Comparison of ENCODE assay signal across 8 cellular contexts in genomic region chr4:825969-826330, GRCh38. TPM values are rescaled to one million over a fixed set of nuclear protein-coding genes. Genes with fewer than 3 reads are reported as not detected.
DNase-seq lines count a peak whose midpoint lies in the region; ATAC-seq, FAIRE-seq and TF ChIP-seq lines count a peak whose summit lies in the region.

Gene CPLX1, minus strand, starts transcription at chr4:826129. Its CDS starts 1,607 bp downstream, at chr4:824522.

- H3K27ac Mint-ChIP-seq in chondrocyte (ENCODE audit: unreplicated experiment) = no peak within 1 kb of the TSS

- H3K36me3 ChIP-seq in OCI-LY1 (ENCODE audit: insufficient read depth, low read length) (no peaks in the 10 kb centered on the region), small intestine (ENCODE audit: control insufficient read depth in 2 of 2, insufficient read depth in 2 of 2, low read length in 2 of 2) (no peaks in the 10 kb centered on the region)

- H3K4me1 Mint-ChIP-seq in chondrocyte (ENCODE audit: low read depth) = no peaks in the 10 kb centered on the region

- peak within 1 kb of the TSS; percentile 48 for H3K4me2 ChIP-seq in OCI-LY1 (ENCODE audit: low read length)

- ATAC-seq in GM18873 (IDR thresholded peaks at IDR 0.05; ENCODE audit: low FRiP score, unreplicated experiment) = no peak

- H3K9me3 ChIP-seq in OCI-LY1 (ENCODE audit: low read length) (no peaks in the 10 kb centered on the region), small intestine (ENCODE audit: control insufficient read depth, low read depth) (no peaks in the 10 kb centered on the region)

- H3K27me3 ChIP-seq in OCI-LY1 (ENCODE audit: insufficient read depth, low read length) (no peaks in the 10 kb centered on the region), small intestine (ENCODE audit: control insufficient read depth in 2 of 2, insufficient read depth in 2 of 2, low read length in 2 of 2) (peaks cover 11 to 31% of the 10 kb centered on the region in 2 donors)

- H3K9me2 ChIP-seq in OCI-LY1 (ENCODE audit: low read depth, low read length) = no peaks in the 10 kb centered on the region

- WGBS in small intestine, 3 donors = 0 to 2% (median 0%) methylated on average over 3 to 48 of the region's 61 CpGs

- no peaks in the 10 kb centered on the region for H4K20me1 ChIP-seq in OCI-LY1 (ENCODE audit: insufficient read depth, low read length)

- no peak within 1 kb of the TSS for H3K27ac ChIP-seq in OCI-LY1 (ENCODE audit: low read depth, low read length, poor library complexity, severe bottlenecking)
- no peak within 1 kb of the TSS for H3K27ac ChIP-seq in small intestine (ENCODE audit: low read depth in 1 of 2, low read length in 1 of 2)

- FAIRE-seq in small intestine (lab: Jason Lieb, UNC) = no peak

- TF ChIP-seq CTCF in OCI-LY1 (IDR thresholded peaks at IDR 0.05; ENCODE audit: low read length) = no peak
- no peak for TF ChIP-seq CTCF in fibroblast of villous mesenchyme (IDR thresholded peaks at IDR 0.05; ENCODE audit: insufficient read depth, low read depth, low read length)
- no peak for TF ChIP-seq CTCF in chondrocyte (IDR thresholded peaks at IDR 0.05)

- no peak within 1 kb of the TSS for H2AFZ ChIP-seq in OCI-LY1 (ENCODE audit: low read length)

- no peak within 1 kb of the TSS for H3K4me3 Mint-ChIP-seq in chondrocyte (ENCODE audit: unreplicated experiment)

- peak; percentile 27 for DNase-seq in activated T-cell treated with anti-CD3 and anti-CD28 coated beads, Interleukin-2, amount 50 U/mL, for 1 hour
- DNase-seq in activated T-cell treated with anti-CD3 and anti-CD28 coated beads, Interleukin-2, amount 50 U/mL, for 48 hours = no peak
- DNase-seq in fibroblast of villous mesenchyme (ENCODE audit: low read depth) (no peak), small intestine (peak; percentile 43), NCI-H1048 (lab: John Stamatoyannopoulos, UW) (no peak), chondrocyte (ENCODE audit: low spot score) (no peak)

- H3K27me3 Mint-ChIP-seq in chondrocyte (ENCODE audit: low read depth) = peaks cover 49% of the 10 kb centered on the region

- H3F3A ChIP-seq in OCI-LY1 (ENCODE audit: insufficient read depth, low read length) = no peaks in the 10 kb centered on the region

- no peaks in the 10 kb centered on the region for H3K9me3 Mint-ChIP-seq in chondrocyte (ENCODE audit: low read depth)

- no peaks in the 10 kb centered on the region for H3K36me3 Mint-ChIP-seq in chondrocyte (ENCODE audit: low read depth)

- H3K9ac ChIP-seq in OCI-LY1 (ENCODE audit: low read length) = no peak within 1 kb of the TSS

- H3K4me3 ChIP-seq in OCI-LY1 (ENCODE audit: low read depth, low read length, poor library complexity, severe bottlenecking) (peak within 1 kb of the TSS; percentile 45), fibroblast of villous mesenchyme (ENCODE audit: low read depth, low read length) (peak within 1 kb of the TSS; percentile 17), small intestine (ENCODE audit: low read depth in 1 of 2, low read length in 2 of 2) (peak within 1 kb of the TSS; percentile 8 to 64)

- no peaks in the 10 kb centered on the region for H3K4me1 ChIP-seq in OCI-LY1 (ENCODE audit: insufficient read depth, low read length, severe bottlenecking)
- no peaks in the 10 kb centered on the region for H3K4me1 ChIP-seq in small intestine (ENCODE audit: control insufficient read depth in 2 of 2, insufficient read depth in 1 of 2, low read depth in 1 of 2, low read length in 1 of 2)

- H3K79me2 ChIP-seq in OCI-LY1 (ENCODE audit: insufficient read depth, low read length) = no peaks in the 10 kb centered on the region

RNA-seq across cellular contexts. Expression of gene CPLX1, which starts in this region (rescaled TPM):
- total RNA-seq in fibroblast of villous mesenchyme = not detected in 2 replicates
- polyA plus RNA-seq in small intestine = 1 to 10 TPM in 1 of 3 donors, not detected in 2; 2.6 TPM
- total RNA-seq in chondrocyte = not detected in 3 replicates

Comparison
In these comparisons a context has a peak if more than half of its experiments do, and no peak if none do; other contexts are left out.
1. DNase-seq: peak in activated T-cell treated with anti-CD3 and anti-CD28 coated beads, Interleukin-2, amount 50 U/mL, for 1 hour (single experiment) and small intestine (single experiment); none in activated T-cell treated with anti-CD3 and anti-CD28 coated beads, Interleukin-2, amount 50 U/mL, for 48 hours (0 of 2), fibroblast of villous mesenchyme (single experiment), NCI-H1048 (single experiment) and chondrocyte (single experiment).
2. Peak in every context shown above with its lines, with median percentiles within 50 percentile points of each other: H3K4me3 ChIP-seq.